Comparison of ENCODE assay signal across 23 cellular contexts in the genomic region with DNA sequence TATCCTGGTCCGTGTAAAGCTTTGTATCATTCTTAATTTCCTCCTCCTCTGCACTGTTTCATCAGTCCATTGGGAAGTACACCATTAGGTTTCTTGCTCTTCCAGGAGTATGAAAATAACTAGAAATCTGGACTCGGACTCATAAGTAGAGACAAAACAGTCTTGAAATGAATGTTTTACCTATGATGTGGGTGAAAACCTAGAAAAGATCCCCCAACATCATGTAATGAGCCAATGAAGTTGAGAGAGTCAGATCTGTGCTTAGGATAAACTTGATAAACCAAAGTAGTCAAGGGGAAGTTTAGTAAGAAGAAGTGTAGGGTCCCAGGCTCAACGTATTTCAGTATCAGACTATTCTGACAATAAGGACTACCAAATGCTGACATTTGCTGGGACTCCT.
A peak's percentile ranks its signal among the peaks of the same experiment; 100 is the strongest.
DNase-seq lines count a peak whose midpoint lies in the region; ATAC-seq lines count a peak whose summit lies in the region.
"Had no signal": no experiment of that assay in that cellular context is flagged by ENCODE, and none has a peak within 500 bp of the region (broad histone marks: within the 10 kb centered on the region; RNA-seq: fewer than 3 reads in every experiment).

No MANE protein-coding gene starts in this region.

- peaks cover 2% of the 10 kb centered on the region for H3K9me3 Mint-ChIP-seq in dendritic cell treated with granulocyte-macrophage colony-stimulating factor and Interleukin-4, amounts not matched to agents 40 ng/mL and 50 ng/mL, for 4 days
- H3K9me3 Mint-ChIP-seq: CD8-positive, alpha-beta memory T cell had no signal

- no peak for DNase-seq in Kasumi-1 (lab: John Stamatoyannopoulos, UW)
- no peak for DNase-seq in SHP77 treated with DMSO at 0.1 percent for 48 hours (lab: John Stamatoyannopoulos, UW)
- DNase-seq in stimulated activated CD4-positive, alpha-beta T cell treated with anti-CD3 and anti-CD28 coated beads, Interleukin-15, amount 100 ng/mL, for 24 hours = no peak
- DNase-seq: 8988T; ACHN; BE2C; C1 segment of cervical spinal cord; CD4-positive, alpha-beta memory T cell; CD4-positive, CD25-positive, alpha-beta regulatory T cell; CD8-positive, alpha-beta memory T cell; COR-L47; DMS 273 treated with DMSO at 0.1 percent for 48 hours; DMS153; DMS53; DMS79; DND-41; EL; GDM1 had no signal

- no peaks in the 10 kb centered on the region for H3K27me3 Mint-ChIP-seq in dendritic cell treated with granulocyte-macrophage colony-stimulating factor and Interleukin-4, amounts not matched to agents 40 ng/mL and 50 ng/mL, for 4 days
- H3K27me3 Mint-ChIP-seq: CD4-positive, CD25-positive, alpha-beta regulatory T cell had no signal

- ATAC-seq in HG02610 (IDR thresholded peaks at IDR 0.05; ENCODE audit: unreplicated experiment) (peak; percentile 58), HG02884 (IDR thresholded peaks at IDR 0.05; ENCODE audit: unreplicated experiment) (peak; percentile 57), HG02885 (IDR thresholded peaks at IDR 0.05; ENCODE audit: poor library complexity, unreplicated experiment) (no peak)

- H3K4me1 Mint-ChIP-seq in dendritic cell treated with granulocyte-macrophage colony-stimulating factor and Interleukin-4, amounts not matched to agents 40 ng/mL and 50 ng/mL, for 4 days (ENCODE audit: low read depth) = peaks cover 57% of the 10 kb centered on the region
- H3K4me1 Mint-ChIP-seq: CD4-positive, alpha-beta memory T cell; CD4-positive, CD25-positive, alpha-beta regulatory T cell; CD8-positive, alpha-beta memory T cell had no signal

- H3K4me3 Mint-ChIP-seq in dendritic cell treated with granulocyte-macrophage colony-stimulating factor and Interleukin-4, amounts not matched to agents 40 ng/mL and 50 ng/mL, for 4 days = no peak overlapping the region
- H3K4me3 Mint-ChIP-seq: CD14-positive monocyte; CD4-positive, alpha-beta memory T cell; CD4-positive, CD25-positive, alpha-beta regulatory T cell; CD8-positive, alpha-beta memory T cell had no signal

- intact Hi-C loops in dendritic cell treated with granulocyte-macrophage colony-stimulating factor and Interleukin-4, amounts not matched to agents 40 ng/mL and 50 ng/mL, for 4 days (cut with micrococcal nuclease) = no loop called here

- peaks cover 90% of the 10 kb centered on the region for H3K36me3 Mint-ChIP-seq in dendritic cell treated with granulocyte-macrophage colony-stimulating factor and Interleukin-4, amounts not matched to agents 40 ng/mL and 50 ng/mL, for 4 days (ENCODE audit: low read depth)
- H3K36me3 Mint-ChIP-seq: CD4-positive, alpha-beta memory T cell; CD4-positive, CD25-positive, alpha-beta regulatory T cell; CD8-positive, alpha-beta memory T cell had no signal

- peak overlapping the region; percentile 41 for H3K27ac Mint-ChIP-seq in dendritic cell treated with granulocyte-macrophage colony-stimulating factor and Interleukin-4, amounts not matched to agents 40 ng/mL and 50 ng/mL, for 4 days
- H3K27ac Mint-ChIP-seq: CD14-positive monocyte; CD4-positive, alpha-beta memory T cell; CD4-positive, CD25-positive, alpha-beta regulatory T cell; CD8-positive, alpha-beta memory T cell had no signal
